Comparison of ENCODE assay signal across 24 cellular contexts in the genomic region with DNA sequence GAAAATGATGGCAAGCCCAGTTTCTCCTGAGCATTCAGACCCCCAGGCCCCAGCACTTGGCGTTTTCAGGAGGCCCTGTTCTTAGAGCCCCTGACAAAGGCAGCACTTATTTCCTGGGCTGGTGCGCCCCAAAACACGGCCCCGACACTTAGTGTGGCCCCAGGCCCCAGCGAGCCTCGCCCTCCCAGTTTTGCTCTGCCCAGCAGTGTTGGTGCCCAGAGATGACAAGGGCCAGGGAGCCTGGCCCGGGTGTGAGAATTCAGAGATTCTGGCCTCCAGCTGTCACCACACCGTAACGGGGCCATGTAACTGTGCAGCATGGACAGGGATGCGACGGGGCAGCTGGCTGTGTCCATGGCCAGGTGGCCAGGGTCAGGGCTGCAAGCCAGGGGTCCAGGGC. TPM values are rescaled to one million over a fixed set of nuclear protein-coding genes. Genes with fewer than 3 reads are reported as not detected.
"Had no signal": no experiment of that assay in that cellular context is flagged by ENCODE, and none has a peak within 500 bp of the region (broad histone marks: within the 10 kb centered on the region; RNA-seq: fewer than 3 reads in every experiment).

No MANE protein-coding gene starts in this region.

- H3K36me3 Mint-ChIP-seq: mesothelial cell of epicardium had no signal

- H3K27me3 ChIP-seq: dorsolateral prefrontal cortex, foreskin keratinocyte had no signal

- FAIRE-seq: colon, endothelial cell of umbilical vein, frontal cortex, islet of Langerhans, keratinocyte had no signal

- H3K36me3 ChIP-seq: gastroesophageal sphincter, left lung, lower lobe of right lung had no signal

- H3K9me3 ChIP-seq: esophagus muscularis mucosa, heart right ventricle, left lung, lower lobe of right lung, mucosa of descending colon had no signal

- H3K27ac Mint-ChIP-seq: mesothelial cell of epicardium had no signal

- H3K4me3 ChIP-seq: coronary artery, dorsolateral prefrontal cortex, esophagus muscularis mucosa, gastroesophageal sphincter, heart right ventricle, left lung, lower lobe of right lung, mucosa of descending colon had no signal

- H3K4me3 Mint-ChIP-seq: mesothelial cell of epicardium had no signal

- H3K4me1 ChIP-seq: foreskin keratinocyte, gastroesophageal sphincter, heart right ventricle, left lung, lower lobe of right lung had no signal

- H3K9me3 Mint-ChIP-seq: mesothelial cell of epicardium had no signal

- DNase-seq: dermis blood vessel endothelial cell; dorsolateral prefrontal cortex; effector CD4-positive, alpha-beta T cell; effector memory CD4-positive, alpha-beta T cell; foreskin keratinocyte; head of caudate nucleus; hippocampal formation; kidney glomerular epithelial cell; left ventricle myocardium superior; mesenchymal stem cell had no signal

- ATAC-seq: foreskin keratinocyte, gastroesophageal sphincter, left lung, left ventricle myocardium superior, lower lobe of right lung, mucosa of descending colon had no signal

- H3K27ac ChIP-seq: coronary artery, esophagus muscularis mucosa, foreskin keratinocyte, gastroesophageal sphincter, heart right ventricle, left lung, lower lobe of right lung had no signal

RNA-seq across cellular contexts. Expression of a gene that starts 18.0 kb away (rescaled TPM):
- total RNA-seq: frontal cortex, myocyte had no signal
